ENCODE assay signal across 16 cellular contexts in the genomic region with DNA sequence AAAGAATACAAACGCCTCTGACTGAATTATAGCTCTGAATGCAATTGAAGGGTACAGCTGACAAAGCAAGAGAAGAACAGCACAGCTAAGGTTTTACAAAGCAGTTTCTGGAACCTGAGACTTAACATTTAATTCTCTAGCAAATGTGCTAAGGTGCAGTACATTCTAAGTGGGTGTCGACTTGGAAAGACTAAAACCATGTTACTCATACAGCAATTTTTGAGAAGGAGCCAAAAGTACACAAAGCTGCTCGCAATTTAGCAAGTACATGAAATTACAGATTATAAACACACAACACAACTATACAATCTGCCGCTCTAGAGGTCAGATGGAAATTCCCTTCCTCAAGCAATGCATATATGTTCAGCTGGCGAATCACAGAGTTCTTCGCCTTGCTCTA.
A peak's percentile ranks its signal among the peaks of the same experiment; 100 is the strongest.
DNase-seq lines count a peak whose midpoint lies in the region; ATAC-seq and TF ChIP-seq lines count a peak whose summit lies in the region.
"Had no signal": no experiment of that assay in that cellular context is flagged by ENCODE, and none has a peak within 500 bp of the region (broad histone marks: within the 10 kb centered on the region; RNA-seq: fewer than 3 reads in every experiment).

No MANE protein-coding gene starts in this region.

- DNase-seq in NCI-H1105 treated with DMSO at 0.1 percent for 48 hours (lab: John Stamatoyannopoulos, UW) (peak; percentile 69), amniotic epithelial cell (ENCODE audit: low read depth) (peak; percentile 35), fibroblast of gingiva (ENCODE audit: low read depth) (peak; percentile 26), retinal pigment epithelial cell (ENCODE audit: low read depth) (peak; percentile 55), RPMI8226 (no peak)
- DNase-seq in activated CD4-positive, alpha-beta T cell treated with anti-CD3 and anti-CD28 coated beads, Interleukin-2, amount 50 U/mL, for 1 hour = no peak
- DNase-seq: activated CD8-positive, alpha-beta T cell treated with anti-CD3 and anti-CD28 coated beads, Interleukin-2, amount 10 ng/mL, durations not matched to agents 7 days and 5 days; activated T-cell treated with anti-CD3 and anti-CD28 coated beads, Interleukin-2, amount 50 U/mL, for 48 hours; GF-D8; NCI-H2107; pancreas; stimulated activated CD4-positive, alpha-beta T cell treated with anti-CD3 and anti-CD28 coated beads, Interleukin-4, amount 100 ng/mL, for 1 hour; WERI-Rb-1 had no signal

- no peak for TF ChIP-seq CTCF in retinal pigment epithelial cell (conservative IDR thresholded peaks at IDR 0.05; ENCODE audit: low read depth, low read length)

- no peak overlapping the region for H3K4me3 ChIP-seq in retinal pigment epithelial cell (ENCODE audit: low read length)
- H3K4me3 ChIP-seq: pancreas, skin epidermis had no signal

- no peak for ATAC-seq in GM21381 (IDR thresholded peaks at IDR 0.05; ENCODE audit: unreplicated experiment)
- ATAC-seq: activated CD8-positive, alpha-beta T cell treated with anti-CD3 and anti-CD28 coated beads, Interleukin-2, amount 10 ng/mL, durations not matched to agents 7 days and 5 days; activated naive CD4-positive, alpha-beta T cell treated with anti-CD3 and anti-CD28 coated beads, Interleukin-2, amount 50 U/mL, for 72 hours; pancreas had no signal

Comparison
In these comparisons a context has a peak if more than half of its experiments do, and no peak if none do; other contexts are left out.
1. DNase-seq: peak in NCI-H1105 treated with DMSO at 0.1 percent for 48 hours (single experiment), amniotic epithelial cell (single experiment), fibroblast of gingiva (single experiment) and retinal pigment epithelial cell (single experiment); none in activated CD4-positive, alpha-beta T cell treated with anti-CD3 and anti-CD28 coated beads, Interleukin-2, amount 50 U/mL, for 1 hour (single experiment) and RPMI8226 (single experiment).